Comparison of ENCODE assay signal across 15 cellular contexts in genomic region chr3:128067481-128067880, GRCh38. TPM values are rescaled to one million over a fixed set of nuclear protein-coding genes. Genes with fewer than 3 reads are reported as not detected.
DNase-seq lines count a peak whose midpoint lies in the region; ATAC-seq and TF ChIP-seq lines count a peak whose summit lies in the region.
"Had no signal": no experiment of that assay in that cellular context is flagged by ENCODE, and none has a peak within 500 bp of the region (broad histone marks: within the 10 kb centered on the region; RNA-seq: fewer than 3 reads in every experiment).

No MANE protein-coding gene starts in this region.

- ATAC-seq in gastrocnemius medialis, result no peak
- ATAC-seq: esophagus mucosa had no signal

- WGBS in GM23248 (ENCODE audit: low coverage in 1 of 2, low lambda C conversion rate in 2 of 2, missing lambda C conversion rate in 2 of 2), 2 experiments, result 49 to 51% methylated on average over 7 of the region's 7 CpGs

- in situ Hi-C loops in GM23248 (cut with MboI) (no loop called here), gastrocnemius medialis (cut with MboI; ENCODE audit: low sequenced_read_pairs in 4 of 4) (no loop called here)

- peak overlapping the region; percentile 1; the same call in 1 of the 2 replicates for H3K9ac ChIP-seq in GM23248

- no peak overlapping the region for H2AFZ ChIP-seq in GM23248

- H3K4me3 ChIP-seq in AG10803 (ENCODE audit: low read length) (no peak overlapping the region), GM23248 (no peak overlapping the region), gastrocnemius medialis (no peak overlapping the region)
- H3K4me3 ChIP-seq: spleen, upper lobe of left lung had no signal

- H3K9me2 ChIP-seq in GM23248 (ENCODE audit: insufficient read depth), result no peaks in the 10 kb centered on the region

- H3K27ac ChIP-seq in GM23248 (peak overlapping the region; percentile 31), gastrocnemius medialis (no peak overlapping the region)
- H3K27ac ChIP-seq: spleen, upper lobe of left lung had no signal

- DNase-seq in AG10803 (ENCODE audit: low read depth), result peak; percentile 56
- peak; percentile 45 for DNase-seq in GM23248
- peak; percentile 13 for DNase-seq in NOMO-1 treated with DMSO at 0.1 percent for 48 hours (lab: John Stamatoyannopoulos, UW; ENCODE audit: unreplicated experiment)
- peak; percentile 12 for DNase-seq in cerebellar cortex (ENCODE audit: low spot score)
- no peak for DNase-seq in gastrocnemius medialis
- DNase-seq in activated naive CD4-positive, alpha-beta T cell treated with Interleukin-2 at 50 U/mL for 16 hours, result no peak
- DNase-seq in COLO668 (lab: John Stamatoyannopoulos, UW; ENCODE audit: unreplicated experiment), result no peak
- DNase-seq in stimulated activated CD8-positive, alpha-beta memory T cell treated with anti-CD3 and anti-CD28 coated beads, Interleukin-4, amount 100 ng/mL, for 48 hours, result no peak
- DNase-seq: activated CD8-positive, alpha-beta memory T cell treated with anti-CD3 and anti-CD28 coated beads, Interleukin-2, amount 50 U/mL, for 4 hours; DMS79 treated with DMSO at 0.1 percent for 48 hours; mammary epithelial cell; NCI-H1417 treated with DMSO at 0.1 percent for 48 hours; upper lobe of left lung had no signal

- no peaks in the 10 kb centered on the region for H3K9me3 ChIP-seq in GM23248 (ENCODE audit: low read depth)
- H3K9me3 ChIP-seq in gastrocnemius medialis, result no peaks in the 10 kb centered on the region
- H3K9me3 ChIP-seq: spleen, upper lobe of left lung had no signal

- H3K4me2 ChIP-seq in GM23248 (ENCODE audit: unreplicated experiment), result no peak overlapping the region

- peaks cover 74% of the 10 kb centered on the region for H3F3A ChIP-seq in GM23248 (ENCODE audit: insufficient read depth)

- H4K20me1 ChIP-seq in GM23248 (ENCODE audit: insufficient read depth), result peaks cover 4% of the 10 kb centered on the region; the same call in 1 of the 2 replicates

- H3K27me3 ChIP-seq in GM23248 (replicated peaks; ENCODE audit: insufficient read depth) (no peaks in the 10 kb centered on the region), gastrocnemius medialis (no peaks in the 10 kb centered on the region)
- H3K27me3 ChIP-seq: spleen, upper lobe of left lung had no signal

- H3K79me2 ChIP-seq in GM23248 (ENCODE audit: insufficient read depth), result peaks cover 100% of the 10 kb centered on the region

- 0 out of 2 replicates have a peak, but pooled peaks have one; percentile 3 for TF ChIP-seq CTCF in AG10803 (conservative IDR thresholded peaks at IDR 0.05; ENCODE audit: low read length)
- no peak for TF ChIP-seq CTCF in gastrocnemius medialis (IDR thresholded peaks at IDR 0.05 in 4 of 5, conservative IDR thresholded peaks at IDR 0.05 in 1 of 5)

- H3K4me1 ChIP-seq in GM23248 (ENCODE audit: insufficient read depth) (peaks cover 3% of the 10 kb centered on the region; the same call in 1 of the 2 replicates), gastrocnemius medialis (peaks cover 0 to 4% of the 10 kb centered on the region in 2 donors)

- peaks cover 84% of the 10 kb centered on the region for H3K36me3 ChIP-seq in GM23248 (ENCODE audit: low read depth)
- peaks cover 13 to 100% of the 10 kb centered on the region in 2 donors for H3K36me3 ChIP-seq in gastrocnemius medialis

- TF ChIP-seq POLR2A in gastrocnemius medialis (IDR thresholded peaks at IDR 0.05), result no peak

- intact Hi-C loops in gastrocnemius medialis (cut with DNase I; ENCODE audit: low total_unique reads), result no loop called here

RNA-seq across cellular contexts. Expression of gene SEC61A1, which starts 15.2 kb away (rescaled TPM):
- total RNA-seq in GM23248 (2014; rRNA removed; shearing (Covaris generic)), result 477 and 510 TPM in 2 replicates
- polyA plus RNA-seq in GM23248 (2016; fragmentation: Nextera tagmentation; extraction: Ambion mirVana), result 362 and 387 TPM in 2 replicates
- 100 to 1,000 TPM in 2 of 4 donors, 10 to 100 TPM in 2; 81.6 to 135 (median 106) TPM for total RNA-seq in gastrocnemius medialis

RNA-seq across cellular contexts. Expression of gene RUVBL1, which starts 56.1 kb away (rescaled TPM):
- total RNA-seq in GM23248 (2014; rRNA removed; shearing (Covaris generic)), result 45.0 and 62.0 TPM in 2 replicates
- polyA plus RNA-seq in GM23248 (2016; fragmentation: Nextera tagmentation; extraction: Ambion mirVana), result 54.4 and 59.1 TPM in 2 replicates
- total RNA-seq in gastrocnemius medialis, result 10 to 100 TPM; 12.1 to 26.3 (median 21.4) TPM

Comparison
In these comparisons a context has a peak if more than half of its experiments do, and no peak if none do; other contexts are left out.
1. DNase-seq: peak in AG10803 (single experiment), GM23248 (single experiment), NOMO-1 treated with DMSO at 0.1 percent for 48 hours (single experiment) and cerebellar cortex (single experiment); none in gastrocnemius medialis (0 of 2), activated naive CD4-positive, alpha-beta T cell treated with Interleukin-2 at 50 U/mL for 16 hours (single experiment), COLO668 (single experiment) and stimulated activated CD8-positive, alpha-beta memory T cell treated with anti-CD3 and anti-CD28 coated beads, Interleukin-4, amount 100 ng/mL, for 48 hours (single experiment).